ENCODE assay signal across 13 cellular contexts in genomic region chr11:119377112-119377901, GRCh38. TPM values are rescaled to one million over a fixed set of nuclear protein-coding genes. Genes with fewer than 3 reads are reported as not detected.
A peak's percentile ranks its signal among the peaks of the same experiment; 100 is the strongest.
DNase-seq lines count a peak whose midpoint lies in the region; TF ChIP-seq lines count a peak whose summit lies in the region.
"Had no signal": no experiment of that assay in that cellular context is flagged by ENCODE, and none has a peak within 500 bp of the region (broad histone marks: within the 10 kb centered on the region; RNA-seq: fewer than 3 reads in every experiment).

No MANE protein-coding gene starts in this region.

- H3K27me3 ChIP-seq in ovary, result no peaks in the 10 kb centered on the region

- WGBS in ovary, 3 donors, result 67 to 69% (median 67%) methylated on average over 12 of the region's 12 CpGs

- peak; percentile 13 for DNase-seq in GM13976 (ENCODE audit: low spot score)
- DNase-seq in NCI-H2196 treated with DMSO at 0.1 percent for 48 hours (lab: John Stamatoyannopoulos, UW; ENCODE audit: unreplicated experiment), result peak; percentile 62
- DNase-seq in epithelial cell of esophagus (ENCODE audit: low read depth), result peak; percentile 69
- peak in 1 of 5 donors; percentile 24 for DNase-seq in ovary
- DNase-seq in GM19240 (ENCODE audit: insufficient read length, low spot score), result no peak
- no peak for DNase-seq in T-helper 1 cell
- no peak for DNase-seq in inferior parietal cortex (ENCODE audit: extremely low spot score)
- DNase-seq in globus pallidus (ENCODE audit: low spot score), result no peak
- DNase-seq: activated T-cell treated with anti-CD3 and anti-CD28 coated beads, Interleukin-2, amount 50 U/mL, for 1 hour; aorta had no signal

- no peaks in the 10 kb centered on the region for H3K36me3 ChIP-seq in ovary
- H3K36me3 ChIP-seq: HAP-1 had no signal

- in situ Hi-C loops in GM13976 (cut with MboI; ENCODE audit: low sequenced_read_pairs, unreplicated experiment), result no loop called here

- TF ChIP-seq CTCF in GM13976 (IDR thresholded peaks at IDR 0.05; ENCODE audit: borderline replicate concordance, control extremely low read depth, extremely low read depth, insufficient read depth, missing control alignments) (no peak), epithelial cell of esophagus (IDR thresholded peaks at IDR 0.05; ENCODE audit: insufficient read depth, low read depth, low read length, missing control alignments) (no peak), ovary (IDR thresholded peaks at IDR 0.05) (no peak)

- no peak for TF ChIP-seq POLR2A in ovary (IDR thresholded peaks at IDR 0.05)

- peak overlapping the region; percentile 18 to 25 for H3K27ac ChIP-seq in ovary

- H3K4me3 ChIP-seq in epithelial cell of esophagus (ENCODE audit: low read length) (no peak overlapping the region), ovary (no peak overlapping the region)
- H3K4me3 ChIP-seq: HAP-1 had no signal

- H3K4me1 ChIP-seq in ovary (ENCODE audit: insufficient read depth), result peaks cover 10% of the 10 kb centered on the region

- H3K9me3 ChIP-seq in ovary, result no peaks in the 10 kb centered on the region
- H3K9me3 ChIP-seq: HAP-1 had no signal

- TF ChIP-seq EP300 in ovary (IDR thresholded peaks at IDR 0.05), result no peak

- intact Hi-C loops in ovary (cut with DNase I), result no loop called here

RNA-seq across cellular contexts. Expression of gene USP2, which starts 4.2 kb away (rescaled TPM):
- 10 to 100 TPM in 1 of 7 donors, 1 to 10 TPM in 6; 1.3 to 16.9 (median 4.8) TPM for total RNA-seq in ovary
- 1 to 10 TPM; 1.0 to 3.4 TPM for polyA plus RNA-seq in ovary

RNA-seq across cellular contexts. Expression of gene MFRP, which starts 30.8 kb away (rescaled TPM):
- total RNA-seq in ovary, result under 1 TPM in 1 of 7 donors, not detected in 6; 0.11 TPM
- not detected for polyA plus RNA-seq in ovary
- total RNA-seq: aorta; CD8-positive, alpha-beta T cell had no signal
- polyA plus RNA-seq: aorta, esophagus had no signal

RNA-seq across cellular contexts. Expression of gene C1QTNF5, which starts 36.6 kb away (rescaled TPM):
- total RNA-seq in ovary, result 10 to 100 TPM in 4 of 7 donors, 1 to 10 TPM in 3; 4.4 to 25.7 (median 10.8) TPM
- 10 to 100 TPM in 1 of 2 donors, 1 to 10 TPM in 1; 5.7 to 17.2 TPM for polyA plus RNA-seq in ovary
- total RNA-seq: CD8-positive, alpha-beta T cell had no signal

RNA-seq across cellular contexts. Expression of gene RNF26, which starts 43.0 kb away (rescaled TPM):
- total RNA-seq in ovary, result 10 to 100 TPM in 6 of 7 donors, 1 to 10 TPM in 1; 7.0 to 25.8 (median 22.0) TPM
- 10 to 100 TPM; 14.9 to 18.1 TPM for polyA plus RNA-seq in ovary

RNA-seq across cellular contexts. Expression of gene THY1, which starts 45.7 kb away (rescaled TPM):
- 10 to 100 TPM in 4 of 7 donors, 1 to 10 TPM in 1, under 1 TPM in 2; 0.36 to 74.7 (median 14.0) TPM for total RNA-seq in ovary
- polyA plus RNA-seq in ovary, result 100 to 1,000 TPM in 1 of 2 donors, 10 to 100 TPM in 1; 15.0 to 123 TPM
- total RNA-seq: CD8-positive, alpha-beta T cell had no signal

Comparison
In these comparisons a context has a peak if more than half of its experiments do, and no peak if none do; other contexts are left out.
1. DNase-seq: peak in GM13976 (single experiment), NCI-H2196 treated with DMSO at 0.1 percent for 48 hours (single experiment) and epithelial cell of esophagus (single experiment); none in GM19240 (single experiment), T-helper 1 cell (0 of 5), inferior parietal cortex (single experiment) and globus pallidus (single experiment).